Comparison of ENCODE assay signal across 19 cellular contexts in the genomic region with DNA sequence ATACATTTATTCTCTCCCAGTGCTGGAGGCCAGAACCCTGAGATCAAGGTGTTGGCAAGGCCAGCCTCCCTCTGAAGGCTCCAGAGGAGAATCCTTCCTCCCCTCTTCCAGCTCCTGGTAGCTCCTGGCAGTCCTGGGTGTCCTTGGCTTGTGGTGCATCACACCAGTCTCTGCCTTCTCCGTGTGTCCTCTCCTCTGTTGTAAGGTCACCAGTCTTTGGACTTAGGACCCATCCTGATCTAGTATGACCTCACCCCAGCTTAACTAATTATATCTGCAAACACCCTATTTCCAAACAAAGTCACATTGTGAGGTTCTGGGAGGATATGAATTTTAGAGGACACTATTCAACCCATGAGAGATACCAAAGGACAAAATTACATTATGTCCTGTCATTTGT. TPM values are rescaled to one million over a fixed set of nuclear protein-coding genes. Genes with fewer than 3 reads are reported as not detected.
DNase-seq lines count a peak whose midpoint lies in the region; ATAC-seq, FAIRE-seq and TF ChIP-seq lines count a peak whose summit lies in the region.
"Had no signal": no experiment of that assay in that cellular context is flagged by ENCODE, and none has a peak within 500 bp of the region (broad histone marks: within the 10 kb centered on the region; RNA-seq: fewer than 3 reads in every experiment).

No MANE protein-coding gene starts in this region.

- no peak overlapping the region for H3K27ac ChIP-seq in CD4-positive, alpha-beta T cell (ENCODE audit: low read depth, low read length)
- H3K27ac ChIP-seq in small intestine (ENCODE audit: low read depth in 1 of 2, low read length in 1 of 2) = no peak overlapping the region

- no peak for DNase-seq in CD4-positive, alpha-beta T cell
- DNase-seq in NCI-H146 (lab: John Stamatoyannopoulos, UW) (peak; percentile 41), left colon (no peak), small intestine (peak; percentile 41), A172 (ENCODE audit: low spot score) (no peak), glomerular visceral epithelial cell (ENCODE audit: extremely low spot score) (no peak)
- no peak for DNase-seq in activated CD4-positive, alpha-beta T cell treated with anti-CD3 and anti-CD28 coated beads, Interleukin-2, amount 10 ng/mL, durations not matched to agents 24 days and 14 days
- DNase-seq: 8988T; C1 segment of cervical spinal cord; Caco-2; CD8-positive, alpha-beta T cell; DMS153; DMS79; EL; GDM1; H9 had no signal

- peak overlapping the region; percentile 24 for H3K27ac Mint-ChIP-seq in CD4-positive, alpha-beta T cell
- no peak overlapping the region for H3K27ac Mint-ChIP-seq in activated CD4-positive, alpha-beta T cell treated with anti-CD3 and anti-CD28 coated beads, Interleukin-2, amount 10 ng/mL, durations not matched to agents 24 days and 14 days
- H3K27ac Mint-ChIP-seq: CD8-positive, alpha-beta T cell; GM23338; H9 had no signal

- no peaks in the 10 kb centered on the region for H3K36me3 ChIP-seq in small intestine (ENCODE audit: control insufficient read depth in 2 of 2, insufficient read depth in 2 of 2, low read length in 2 of 2)

- no peak for TF ChIP-seq CTCF in CD4-positive, alpha-beta T cell (IDR thresholded peaks at IDR 0.05)

- no peaks in the 10 kb centered on the region for H3K27me3 Mint-ChIP-seq in CD4-positive, alpha-beta T cell
- H3K27me3 Mint-ChIP-seq in activated CD4-positive, alpha-beta T cell treated with anti-CD3 and anti-CD28 coated beads, Interleukin-2, amount 10 ng/mL, durations not matched to agents 24 days and 14 days = no peaks in the 10 kb centered on the region

- H3K4me1 ChIP-seq in small intestine (ENCODE audit: control insufficient read depth in 2 of 2, insufficient read depth in 1 of 2, low read depth in 1 of 2, low read length in 1 of 2) = peaks cover 0 to 2% of the 10 kb centered on the region in 2 donors
- H3K4me1 ChIP-seq: Caco-2 had no signal

- POLR2A ChIA-PET in CD4-positive, alpha-beta T cell (lab: Charles Lee) = interaction anchor here (1.5 kb wide), 1 partner anchor 33 kb away, joined by 4 read pairs; a partner anchor contains a TSS

- peaks cover 78% of the 10 kb centered on the region for H3K4me1 Mint-ChIP-seq in CD4-positive, alpha-beta T cell (ENCODE audit: low read depth)
- H3K4me1 Mint-ChIP-seq in activated CD4-positive, alpha-beta T cell treated with anti-CD3 and anti-CD28 coated beads, Interleukin-2, amount 10 ng/mL, durations not matched to agents 24 days and 14 days = peaks cover 12% of the 10 kb centered on the region
- H3K4me1 Mint-ChIP-seq: GM23338, H9 had no signal

- ATAC-seq in CD4-positive, alpha-beta T cell (ENCODE audit: poor library complexity) = no peak
- peak; percentile 39 for ATAC-seq in left colon
- ATAC-seq: CD8-positive, alpha-beta T cell; GM12878; GM23338; HCT116 had no signal

- intact Hi-C loops in CD4-positive, alpha-beta T cell (cut with DNase I, micrococcal nuclease) = loop anchor here (2.0 to 10.0 kb wide), 3 partner anchors 23 to 617 kb away; no protein-coding TSS in a partner anchor
- intact Hi-C loops in left colon (cut with DNase I, micrococcal nuclease) = no loop called here
- intact Hi-C loops in activated CD4-positive, alpha-beta T cell treated with anti-CD3 and anti-CD28 coated beads, Interleukin-2, amount 10 ng/mL, durations not matched to agents 24 days and 14 days (cut with micrococcal nuclease) = loop anchor here (10.0 kb wide), 1 partner anchor 167 kb away; no protein-coding TSS in a partner anchor

- no peak for FAIRE-seq in small intestine (lab: Jason Lieb, UNC)
- FAIRE-seq: GM12878 had no signal

- CTCF ChIA-PET in CD4-positive, alpha-beta T cell (lab: Charles Lee) = no interaction called here

- H3K4me3 Mint-ChIP-seq in CD4-positive, alpha-beta T cell = no peak overlapping the region
- H3K4me3 Mint-ChIP-seq in activated CD4-positive, alpha-beta T cell treated with anti-CD3 and anti-CD28 coated beads, Interleukin-2, amount 10 ng/mL, durations not matched to agents 24 days and 14 days = no peak overlapping the region
- H3K4me3 Mint-ChIP-seq: CD8-positive, alpha-beta T cell; GM23338; H9 had no signal

- H3K9me3 Mint-ChIP-seq in CD4-positive, alpha-beta T cell = no peaks in the 10 kb centered on the region
- no peaks in the 10 kb centered on the region for H3K9me3 Mint-ChIP-seq in activated CD4-positive, alpha-beta T cell treated with anti-CD3 and anti-CD28 coated beads, Interleukin-2, amount 10 ng/mL, durations not matched to agents 24 days and 14 days
- H3K9me3 Mint-ChIP-seq: CD8-positive, alpha-beta T cell; GM23338 had no signal

- no peaks in the 10 kb centered on the region for H3K9me3 ChIP-seq in CD4-positive, alpha-beta T cell (ENCODE audit: control insufficient read depth, low read length)
- no peaks in the 10 kb centered on the region for H3K9me3 ChIP-seq in small intestine (ENCODE audit: control insufficient read depth, low read depth)
- H3K9me3 ChIP-seq: Caco-2 had no signal

- H3K4me3 ChIP-seq in small intestine (ENCODE audit: low read depth in 1 of 2, low read length in 2 of 2) = no peak overlapping the region
- H3K4me3 ChIP-seq: GM12878, GM23338 had no signal

- WGBS in small intestine, 3 donors = 43 to 68% (median 56%) methylated on average over 1 of the region's 1 CpG

- H3K36me3 Mint-ChIP-seq in CD4-positive, alpha-beta T cell (ENCODE audit: low read depth) = no peaks in the 10 kb centered on the region
- peaks cover 3% of the 10 kb centered on the region for H3K36me3 Mint-ChIP-seq in activated CD4-positive, alpha-beta T cell treated with anti-CD3 and anti-CD28 coated beads, Interleukin-2, amount 10 ng/mL, durations not matched to agents 24 days and 14 days (ENCODE audit: low read depth)

- H3K27me3 ChIP-seq in CD4-positive, alpha-beta T cell (ENCODE audit: control insufficient read depth, insufficient read depth, low read length) = no peaks in the 10 kb centered on the region
- H3K27me3 ChIP-seq in small intestine (ENCODE audit: control insufficient read depth in 2 of 2, insufficient read depth in 2 of 2, low read length in 2 of 2) = no peaks in the 10 kb centered on the region

RNA-seq across cellular contexts. Expression of a gene that starts 31.1 kb away (rescaled TPM):
- total RNA-seq in CD4-positive, alpha-beta T cell = 10 to 100 TPM; 19.9 to 21.5 TPM
- 10 to 100 TPM; 24.8 to 34.1 TPM for total RNA-seq in left colon
- polyA plus RNA-seq in small intestine = 10 to 100 TPM in 1 of 3 donors, 1 to 10 TPM in 2; 7.3 to 13.0 (median 7.6) TPM
- 12.4 and 12.5 TPM in 2 replicates for total RNA-seq in activated CD4-positive, alpha-beta T cell treated with anti-CD3 and anti-CD28 coated beads, Interleukin-2, amount 10 ng/mL, durations not matched to agents 24 days and 14 days
- 2.2 and 2.7 TPM in 2 replicates for total RNA-seq in A172 (2014; rRNA removed; shearing (Covaris generic))

RNA-seq across cellular contexts. Expression of a gene that starts 32.8 kb away (rescaled TPM):
- total RNA-seq in CD4-positive, alpha-beta T cell = 10 to 100 TPM; 14.1 to 14.3 TPM
- total RNA-seq in left colon = 10 to 100 TPM; 42.9 to 54.6 TPM
- 10 to 100 TPM; 11.6 to 23.3 (median 21.0) TPM for polyA plus RNA-seq in small intestine
- 23.3 and 23.6 TPM in 2 replicates for total RNA-seq in activated CD4-positive, alpha-beta T cell treated with anti-CD3 and anti-CD28 coated beads, Interleukin-2, amount 10 ng/mL, durations not matched to agents 24 days and 14 days
- 7.6 and 7.9 TPM in 2 replicates for total RNA-seq in A172 (2014; rRNA removed; shearing (Covaris generic))

Comparison
In these comparisons a context has a peak if more than half of its experiments do, and no peak if none do; other contexts are left out.
1. DNase-seq: peak in NCI-H146 (single experiment) and small intestine (single experiment); none in CD4-positive, alpha-beta T cell (0 of 10), left colon (0 of 2), activated CD4-positive, alpha-beta T cell treated with anti-CD3 and anti-CD28 coated beads, Interleukin-2, amount 10 ng/mL, durations not matched to agents 24 days and 14 days (single experiment), A172 (single experiment) and glomerular visceral epithelial cell (single experiment).
2. intact Hi-C loops: an anchor here in CD4-positive, alpha-beta T cell (2.0 to 10.0 kb wide) and activated CD4-positive, alpha-beta T cell treated with anti-CD3 and anti-CD28 coated beads, Interleukin-2, amount 10 ng/mL, durations not matched to agents 24 days and 14 days (10.0 kb wide); none called in left colon.